In the genomic region with DNA sequence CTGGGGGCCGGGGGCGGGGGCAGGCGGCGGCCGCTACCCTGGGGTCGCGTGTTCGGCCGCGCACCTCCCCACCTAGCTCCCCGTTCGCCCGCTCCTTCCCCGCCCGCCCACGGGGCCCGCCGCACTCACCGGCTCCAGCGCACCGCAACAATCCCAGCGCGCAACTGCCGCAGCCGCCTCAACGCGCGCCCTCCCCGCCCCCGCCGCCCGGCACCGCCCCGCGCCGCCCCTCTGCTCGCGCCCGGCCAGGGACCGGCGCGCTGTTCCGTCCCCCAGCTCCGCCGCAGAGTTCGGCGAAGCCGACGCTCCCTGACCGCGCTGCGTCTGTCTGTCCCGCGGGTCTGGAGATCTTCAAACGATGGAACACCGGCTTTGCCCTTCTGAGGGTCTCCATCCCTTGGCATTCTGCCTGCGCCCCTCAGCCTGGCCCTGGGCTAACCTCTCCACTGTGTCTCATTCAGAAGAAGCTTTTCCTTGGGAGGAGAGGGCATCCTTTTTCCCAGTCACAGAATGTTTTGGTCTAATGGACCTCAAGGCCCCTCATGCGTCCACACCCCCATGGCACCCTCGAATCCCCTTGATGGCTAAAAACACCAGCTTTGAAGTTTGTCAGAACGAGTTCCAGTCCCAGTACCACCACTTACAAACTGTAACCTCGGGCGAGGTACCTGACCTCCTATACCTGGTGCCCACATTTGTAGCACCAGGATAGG, we compare ENCODE assay signal across 8 cellular contexts. TPM values are rescaled to one million over a fixed set of nuclear protein-coding genes. Genes with fewer than 3 reads are reported as not detected.
DNase-seq lines count a peak whose midpoint lies in the region; ATAC-seq lines count a peak whose summit lies in the region.

NT5C2 (minus strand) TSS at position 166 of the 713 bp plus-strand sequence. CDS start 18,314 bp downstream, outside the sequence.

- peak within 1 kb of the TSS; percentile 91 for H3K27ac ChIP-seq in cingulate gyrus (ENCODE audit: low read depth, low read length)

- H3K27me3 Mint-ChIP-seq in activated CD4-positive, alpha-beta T cell treated with anti-CD3 and anti-CD28 coated beads for 36 hours = no peaks in the 10 kb centered on the region

- POLR2A ChIA-PET in activated CD4-positive, alpha-beta T cell treated with anti-CD3 and anti-CD28 coated beads for 36 hours (lab: Charles Lee) = interaction anchor here (0.6 to 1.7 kb wide), 10 partner anchors 14 to 719 kb away, joined by 3 to 7 read pairs (median 4); partner anchors contain the start of gene INA

- H3K4me3 Mint-ChIP-seq in activated CD4-positive, alpha-beta T cell treated with anti-CD3 and anti-CD28 coated beads for 36 hours = peak within 1 kb of the TSS; percentile 95

- intact Hi-C loops in activated CD4-positive, alpha-beta T cell treated with anti-CD3 and anti-CD28 coated beads for 36 hours (cut with DNase I, micrococcal nuclease) = loop anchor here (1.0 to 5.0 kb wide), 8 partner anchors 52 to 690 kb away; partner anchors contain the start of genes ACTR1A (in 1 of the 2), BORCS7 (in 1 of the 2), CNNM2 (in 1 of the 2) and PCGF6 (in 1 of the 2)

- H3K9me3 Mint-ChIP-seq in activated CD4-positive, alpha-beta T cell treated with anti-CD3 and anti-CD28 coated beads for 36 hours (ENCODE audit: low read depth) = no peaks in the 10 kb centered on the region

- H3K27ac Mint-ChIP-seq in activated CD4-positive, alpha-beta T cell treated with anti-CD3 and anti-CD28 coated beads for 36 hours = peak within 1 kb of the TSS; percentile 99

- DNase-seq in NK-92 treated with Interleukin-12 subunit alpha and Interleukin-12 subunit beta, amount 100 ng/mL, for 24 hours (lab: John Stamatoyannopoulos, UW) = peak; percentile 56
- DNase-seq in NK-92 (lab: John Stamatoyannopoulos, UW; ENCODE audit: unreplicated experiment) (no peak), NCI-H2227 treated with DMSO at 0.1 percent for 48 hours (lab: John Stamatoyannopoulos, UW) (peak; percentile 20), kidney tubule cell (ENCODE audit: low spot score) (peak; percentile 81)
- DNase-seq in activated CD4-positive, alpha-beta T cell treated with anti-CD3 and anti-CD28 coated beads for 36 hours = peak; percentile 92
- DNase-seq in stimulated activated CD4-positive, alpha-beta T cell treated with anti-CD3 and anti-CD28 coated beads, Interleukin-1b, Interleukin-23, amount 100 ng/mL, for 1 hour (ENCODE audit: low read depth in 2 of 2) = peak; percentile 24 to 72

- H3K36me3 Mint-ChIP-seq in activated CD4-positive, alpha-beta T cell treated with anti-CD3 and anti-CD28 coated beads for 36 hours (ENCODE audit: low read depth) = peaks cover 12% of the 10 kb centered on the region

- CTCF ChIA-PET in activated CD4-positive, alpha-beta T cell treated with anti-CD3 and anti-CD28 coated beads for 36 hours (lab: Charles Lee) = interaction anchor here (1.1 to 2.2 kb wide), 3 partner anchors 10 to 51 kb away, joined by 3 to 9 read pairs (median 8); no protein-coding TSS in a partner anchor

- ATAC-seq in HG02973 (IDR thresholded peaks at IDR 0.05; ENCODE audit: unreplicated experiment) = peak; percentile 64
- peak; percentile 77 for ATAC-seq in activated CD4-positive, alpha-beta T cell treated with anti-CD3 and anti-CD28 coated beads for 36 hours

- H3K4me1 Mint-ChIP-seq in activated CD4-positive, alpha-beta T cell treated with anti-CD3 and anti-CD28 coated beads for 36 hours = peaks cover 51% of the 10 kb centered on the region

RNA-seq across cellular contexts. Expression of gene NT5C2, which starts in this region (rescaled TPM):
- 10 to 100 TPM; 46.4 to 46.5 TPM for total RNA-seq in activated CD4-positive, alpha-beta T cell treated with anti-CD3 and anti-CD28 coated beads for 36 hours
